ENCODE assay signal across 8 cellular contexts in genomic region chr12:12724421-12725085, GRCh38. TPM values are rescaled to one million over a fixed set of nuclear protein-coding genes. Genes with fewer than 3 reads are reported as not detected.
DNase-seq lines count a peak whose midpoint lies in the region; ATAC-seq, FAIRE-seq and TF ChIP-seq lines count a peak whose summit lies in the region.

No MANE protein-coding gene starts in this region.

- TF ChIP-seq CTCF in A549 (IDR thresholded peaks at IDR 0.05): no peak
- TF ChIP-seq CTCF in LNCaP clone FGC (IDR thresholded peaks at IDR 0.05; ENCODE audit: control insufficient read depth, extremely low read depth, insufficient read depth): no peak
- TF ChIP-seq CTCF in brain microvascular endothelial cell (IDR thresholded peaks at IDR 0.05; ENCODE audit: low read depth, low read length, missing control alignments): no peak
- TF ChIP-seq CTCF in liver (IDR thresholded peaks at IDR 0.05; ENCODE audit: low read depth, low read length, missing input control): no peak

- TF ChIP-seq EP300 in A549 (IDR thresholded peaks at IDR 0.05): no peak

- H3K4me2 ChIP-seq in A549: peak overlapping the region; percentile 99

- ATAC-seq in A549 (peak; percentile 19 to 43), GM18870 (IDR thresholded peaks at IDR 0.05; ENCODE audit: unreplicated experiment) (peak; percentile 5)

- H3K27me3 ChIP-seq in brain microvascular endothelial cell (replicated peaks): no peaks in the 10 kb centered on the region
- no peaks in the 10 kb centered on the region for H3K27me3 ChIP-seq in liver (ENCODE audit: control insufficient read depth in 4 of 4, insufficient read depth in 4 of 4, low read length in 3 of 4)
- no peaks in the 10 kb centered on the region for H3K27me3 ChIP-seq in thymus (ENCODE audit: control insufficient read depth, insufficient read depth)

- DNase-seq in A549 (ENCODE audit: low read depth in 1 of 2, low spot score in 1 of 2): peak in 1 of 2 experiments; percentile 42
- no peak for DNase-seq in LNCaP clone FGC (ENCODE audit: low read depth)
- DNase-seq in brain microvascular endothelial cell: no peak
- DNase-seq in middle frontal gyrus (ENCODE audit: extremely low spot score, low spot score): no peak
- no peak for DNase-seq in RPMI8226

- POLR2A ChIA-PET in A549 (lab: Yijun Ruan, JAX): interaction anchor here (0.6 to 2.4 kb wide), 8 partner anchors 10 to 455 kb away, joined by 3 to 13 read pairs (median 6); partner anchors contain the start of gene BORCS5

- TF ChIP-seq RAD21 in A549 (conservative IDR thresholded peaks at IDR 0.05 in 1 of 2, IDR thresholded peaks at IDR 0.05 in 1 of 2) (no peak), liver (IDR thresholded peaks at IDR 0.05) (no peak)

- CTCF ChIA-PET in A549 (lab: Yijun Ruan, JAX): interaction anchor here (0.7 to 1.3 kb wide), 3 partner anchors 11 to 103 kb away, joined by 3 to 7 read pairs (median 4); no protein-coding TSS in a partner anchor

- H3K9ac ChIP-seq in liver (ENCODE audit: low read depth in 1 of 2, low read length in 2 of 2): peak overlapping the region; percentile 60 to 91

- no peak for FAIRE-seq in A549 (lab: Jason Lieb, UNC)

- H3K36me3 ChIP-seq in brain microvascular endothelial cell (replicated peaks): peaks cover 14% of the 10 kb centered on the region
- peaks cover 0 to 5% (median 0%) of the 10 kb centered on the region in 4 donors for H3K36me3 ChIP-seq in liver (ENCODE audit: control insufficient read depth in 4 of 4, insufficient read depth in 3 of 4, low read depth in 1 of 4, low read length in 3 of 4)
- H3K36me3 ChIP-seq in thymus (ENCODE audit: control insufficient read depth, insufficient read depth): peaks cover 4% of the 10 kb centered on the region

- in situ Hi-C loops in brain microvascular endothelial cell (cut with HindIII; ENCODE audit: low pct_ligation_motif_present, low sequenced_read_pairs): no loop called here

- H3K4me1 ChIP-seq in A549 (peaks cover 36% of the 10 kb centered on the region), liver (ENCODE audit: control insufficient read depth in 4 of 4, insufficient read depth in 4 of 4, low read length in 3 of 4) (peaks cover 6 to 38% (median 29%) of the 10 kb centered on the region in 4 donors), thymus (ENCODE audit: control insufficient read depth, insufficient read depth, low read length) (peaks cover 20% of the 10 kb centered on the region)

- H3K9me3 ChIP-seq in A549: no peaks in the 10 kb centered on the region
- no peaks in the 10 kb centered on the region for H3K9me3 ChIP-seq in liver (ENCODE audit: control insufficient read depth in 4 of 4, low read length in 3 of 4)
- H3K9me3 ChIP-seq in thymus (ENCODE audit: control insufficient read depth): no peaks in the 10 kb centered on the region

- H3K27ac ChIP-seq in A549 (peak overlapping the region; percentile 96 to 99), brain microvascular endothelial cell (peak overlapping the region; percentile 86), liver (ENCODE audit: low read depth in 1 of 2, low read length in 2 of 2) (peak overlapping the region; percentile 95 to 99), thymus (ENCODE audit: low read depth) (peak overlapping the region; percentile 100)

- 1% methylated on average over 19 of the region's 46 CpGs for WGBS in A549 (ENCODE audit: missing lambda C conversion rate)
- WGBS in liver: under 1% methylated on average over 46 of the region's 46 CpGs
- WGBS in thymus: under 1% methylated on average over 46 of the region's 46 CpGs

- H3K4me3 ChIP-seq in A549 (peak overlapping the region; percentile 87), LNCaP clone FGC (ENCODE audit: low read depth, low read length) (peak overlapping the region; percentile 75), brain microvascular endothelial cell (ENCODE audit: low read depth, low read length) (peak overlapping the region; percentile 83), liver (ENCODE audit: low read depth in 1 of 3, low read length in 3 of 3) (peak overlapping the region; percentile 61 to 75 (median 69)), thymus (ENCODE audit: low read length) (peak overlapping the region; percentile 94)

- TF ChIP-seq POLR2A in A549 (IDR thresholded peaks at IDR 0.05; ENCODE audit: low read length): no peak

TF ChIP-seq in A549, 52 proteins besides CTCF, POLR2A, EP300 and RAD21:
- TF ChIP-seq FOSB (CRISPR knock-in tag; IDR thresholded peaks at IDR 0.05) (no peak), MAFK (IDR thresholded peaks at IDR 0.05; ENCODE audit: partially characterized antibody) (no peak), KDM1A (IDR thresholded peaks at IDR 0.05; ENCODE audit: low read depth) (no peak), GATA3 (IDR thresholded peaks at IDR 0.05; ENCODE audit: borderline replicate concordance) (no peak)

TF ChIP-seq in liver, 16 proteins besides CTCF, POLR2A, EP300 and RAD21:
- no peak for TF ChIP-seq REST (IDR thresholded peaks at IDR 0.05)
- TF ChIP-seq FOXA1 (IDR thresholded peaks at IDR 0.05): no peak
- TF ChIP-seq EGR1 (IDR thresholded peaks at IDR 0.05; ENCODE audit: low read depth in 2 of 2): no peak
- TF ChIP-seq YY1 (IDR thresholded peaks at IDR 0.05): no peak
- TF ChIP-seq HNF4G (IDR thresholded peaks at IDR 0.05): no peak
- TF ChIP-seq MAX (IDR thresholded peaks at IDR 0.05): no peak
- TF ChIP-seq TAF1 (conservative IDR thresholded peaks at IDR 0.05): no peak
- TF ChIP-seq FOXA2 (IDR thresholded peaks at IDR 0.05): no peak
- no peak for TF ChIP-seq SP1 (IDR thresholded peaks at IDR 0.05)
TF ChIP-seq in liver: peak in this region for 0.

RNA-seq across cellular contexts. Expression of gene CDKN1B, which starts 7.4 kb away (rescaled TPM):
- polyA plus RNA-seq in A549 (2011; rRNA removed) (20.4 and 26.8 TPM in 2 replicates), A549 (2017; fragmentation: RNase III; extraction: RNeasy Plus Mini Kit Qiagen cat#74134 plus additional on column Dnase treatment) (18.0 to 20.5 TPM (median 20.3 TPM) in 3 replicates), liver (10 to 100 TPM in 1 of 2 donors, 1 to 10 TPM in 1; 7.8 to 20.3 TPM), thymus (103 TPM)
- 8.1 and 9.7 TPM in 2 replicates for polyA plus RNA-seq in A549 (2012; cell fraction: cytosol; rRNA removed)
- 7.2 and 7.8 TPM in 2 replicates for polyA plus RNA-seq in A549 (2012; cell fraction: nucleus; rRNA removed)
- 7.8 and 11.8 TPM in 2 replicates for polyA minus RNA-seq in A549 (2011; rRNA and poly(A)+ RNA removed)
- 10 to 100 TPM; 24.7 to 67.5 TPM for total RNA-seq in liver

RNA-seq across cellular contexts. Expression of gene GPR19, which starts 28.6 kb away (rescaled TPM):
- 2.6 and 2.7 TPM in 2 replicates for polyA plus RNA-seq in A549 (2011; rRNA removed)
- polyA plus RNA-seq in A549 (2012; cell fraction: cytosol; rRNA removed): 1.5 and 2.2 TPM in 2 replicates
- polyA plus RNA-seq in A549 (2012; cell fraction: nucleus; rRNA removed): 2.6 and 2.8 TPM in 2 replicates
- 1.8 to 2.6 TPM (median 1.9 TPM) in 3 replicates for polyA plus RNA-seq in A549 (2017; fragmentation: RNase III; extraction: RNeasy Plus Mini Kit Qiagen cat#74134 plus additional on column Dnase treatment)
- 2.3 and 3.7 TPM in 2 replicates for polyA minus RNA-seq in A549 (2011; rRNA and poly(A)+ RNA removed)
- total RNA-seq in liver: under 1 TPM in 1 of 2 donors, not detected in 1; 0.89 TPM
- polyA plus RNA-seq in liver: under 1 TPM in 1 of 2 donors, not detected in 1; 0.08 TPM
- 2.4 TPM for polyA plus RNA-seq in thymus
